Comparison of ENCODE assay signal across 23 cellular contexts in the genomic region with DNA sequence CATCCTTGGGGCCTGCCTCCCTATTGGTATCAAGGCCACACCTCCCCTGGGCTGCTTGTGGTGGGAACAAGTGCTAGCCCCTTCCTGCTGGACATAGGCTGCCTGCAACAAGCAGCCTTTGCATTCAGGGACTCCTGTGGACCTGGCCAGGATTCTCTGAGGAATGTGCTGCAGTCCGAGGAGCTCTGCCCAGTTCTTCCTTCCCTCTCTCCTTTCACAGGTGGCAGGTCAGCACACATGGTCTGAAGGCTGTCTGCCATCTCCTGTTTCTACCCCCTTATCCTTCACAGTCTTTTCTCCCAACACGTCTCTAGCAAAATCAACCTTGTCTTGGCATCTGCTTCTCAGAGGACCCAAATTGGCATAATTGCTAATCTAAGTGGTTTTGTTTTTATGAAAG.
DNase-seq lines count a peak whose midpoint lies in the region; ATAC-seq, FAIRE-seq and TF ChIP-seq lines count a peak whose summit lies in the region.
"Had no signal": no experiment of that assay in that cellular context is flagged by ENCODE, and none has a peak within 500 bp of the region (broad histone marks: within the 10 kb centered on the region; RNA-seq: fewer than 3 reads in every experiment).

No MANE protein-coding gene starts in this region.

- peak overlapping the region; percentile 10 for H3K27ac Mint-ChIP-seq in activated CD4-positive, alpha-beta T cell treated with anti-CD3 and anti-CD28 coated beads, Interleukin-2, amount 10 ng/mL, durations not matched to agents 24 days and 14 days
- H3K27ac Mint-ChIP-seq in endodermal cell: no peak overlapping the region
- no peak overlapping the region for H3K27ac Mint-ChIP-seq in stimulated activated memory B cell treated with anti-CD40 and anti-IgM and Interleukin-4, amounts not matched to agents 10 μg/mL and 1 μg/mL and 100 μg/mL, for 72 hours
- no peak overlapping the region for H3K27ac Mint-ChIP-seq in MCF 10A (ENCODE audit: low read depth, unreplicated experiment)
- H3K27ac Mint-ChIP-seq: CD4-positive, alpha-beta T cell had no signal

- H3K27ac ChIP-seq in Panc1 (ENCODE audit: low read length): peak overlapping the region; percentile 89
- H3K27ac ChIP-seq in endodermal cell (ENCODE audit: low read depth, low read length): no peak overlapping the region
- H3K27ac ChIP-seq: RWPE1 had no signal

- BruUV-seq in Panc1 (replicated peaks; lab: Mats Ljungman, UMichigan) (no TSS peak), MCF 10A (replicated peaks; lab: Mats Ljungman, UMichigan) (no TSS peak)

- H3K9me3 Mint-ChIP-seq in activated CD4-positive, alpha-beta T cell treated with anti-CD3 and anti-CD28 coated beads, Interleukin-2, amount 10 ng/mL, durations not matched to agents 24 days and 14 days: peaks cover 4% of the 10 kb centered on the region
- H3K9me3 Mint-ChIP-seq in endodermal cell (no peaks in the 10 kb centered on the region), MCF 10A (ENCODE audit: unreplicated experiment) (no peaks in the 10 kb centered on the region)
- peaks cover 6% of the 10 kb centered on the region for H3K9me3 Mint-ChIP-seq in stimulated activated memory B cell treated with anti-CD40 and anti-IgM and Interleukin-4, amounts not matched to agents 10 μg/mL and 1 μg/mL and 100 μg/mL, for 72 hours

- H3K36me3 ChIP-seq in Panc1 (ENCODE audit: control insufficient read depth, insufficient read depth, low read length): no peaks in the 10 kb centered on the region
- H3K36me3 ChIP-seq in endodermal cell (ENCODE audit: control insufficient read depth, insufficient read depth, low read length): no peaks in the 10 kb centered on the region
- H3K36me3 ChIP-seq: BE2C had no signal

- no peak for ATAC-seq in Panc1
- peak; percentile 17 for ATAC-seq in stimulated activated memory B cell treated with anti-CD40 and anti-IgM and Interleukin-4, amounts not matched to agents 10 μg/mL and 1 μg/mL and 100 μg/mL, for 72 hours
- ATAC-seq: HCT116 had no signal

- H3K9me3 ChIP-seq in Panc1 (ENCODE audit: control insufficient read depth, insufficient read depth, low read depth, low read length): no peaks in the 10 kb centered on the region
- H3K9me3 ChIP-seq in endodermal cell (ENCODE audit: control insufficient read depth, low read length): peaks cover 13% of the 10 kb centered on the region
- H3K9me3 ChIP-seq: BE2C had no signal

- H3K4me1 ChIP-seq in Panc1 (ENCODE audit: control insufficient read depth, insufficient read depth, low read length) (peaks cover 31% of the 10 kb centered on the region), endodermal cell (ENCODE audit: control insufficient read depth, insufficient read depth, low read length) (peaks cover 16% of the 10 kb centered on the region)

- CTCF ChIA-PET in Panc1 (lab: Charles Lee): no interaction called here
- CTCF ChIA-PET in MCF 10A (lab: Yijun Ruan, JAX): no interaction called here

- in situ Hi-C loops in Panc1 (cut with HindIII; ENCODE audit: low pct_unique_long_range_greater_than_20kb, low sequenced_read_pairs): no loop called here

- 94% methylated on average over 2 of the region's 2 CpGs for WGBS in endodermal cell (ENCODE audit: insufficient coverage in 1 of 2, insufficient read length in 1 of 2), 2 experiments

- H3K4me3 ChIP-seq in Panc1 (ENCODE audit: low read depth in 2 of 2, low read length in 2 of 2) (no peak overlapping the region), endodermal cell (ENCODE audit: low read length) (no peak overlapping the region)

- no peaks in the 10 kb centered on the region for H3K27me3 ChIP-seq in Panc1 (ENCODE audit: control insufficient read depth, insufficient read depth, low read length)
- H3K27me3 ChIP-seq in endodermal cell (ENCODE audit: control insufficient read depth, insufficient read depth, low read length, poor library complexity, severe bottlenecking): no peaks in the 10 kb centered on the region
- H3K27me3 ChIP-seq: BE2C had no signal

- H3K4me3 Mint-ChIP-seq in activated CD4-positive, alpha-beta T cell treated with anti-CD3 and anti-CD28 coated beads, Interleukin-2, amount 10 ng/mL, durations not matched to agents 24 days and 14 days: no peak overlapping the region
- H3K4me3 Mint-ChIP-seq in endodermal cell (no peak overlapping the region), MCF 10A (ENCODE audit: unreplicated experiment) (no peak overlapping the region)
- no peak overlapping the region for H3K4me3 Mint-ChIP-seq in stimulated activated memory B cell treated with anti-CD40 and anti-IgM and Interleukin-4, amounts not matched to agents 10 μg/mL and 1 μg/mL and 100 μg/mL, for 72 hours
- H3K4me3 Mint-ChIP-seq: CD4-positive, alpha-beta T cell had no signal

- H3K4me1 Mint-ChIP-seq in activated CD4-positive, alpha-beta T cell treated with anti-CD3 and anti-CD28 coated beads, Interleukin-2, amount 10 ng/mL, durations not matched to agents 24 days and 14 days: peaks cover 49% of the 10 kb centered on the region
- H3K4me1 Mint-ChIP-seq in endodermal cell (peaks cover 43% of the 10 kb centered on the region), MCF 10A (ENCODE audit: insufficient read depth, unreplicated experiment) (peaks cover 32% of the 10 kb centered on the region)
- H3K4me1 Mint-ChIP-seq in stimulated activated memory B cell treated with anti-CD40 and anti-IgM and Interleukin-4, amounts not matched to agents 10 μg/mL and 1 μg/mL and 100 μg/mL, for 72 hours: peaks cover 21% of the 10 kb centered on the region

- intact Hi-C loops in activated CD4-positive, alpha-beta T cell treated with anti-CD3 and anti-CD28 coated beads, Interleukin-2, amount 10 ng/mL, durations not matched to agents 24 days and 14 days (cut with micrococcal nuclease): loop anchor here (5.0 kb wide), 2 partner anchors 43 to 412 kb away; partner anchors contain the start of gene ADAM10
- intact Hi-C loops in Panc1 (cut with micrococcal nuclease; ENCODE audit: unreplicated experiment): no loop called here
- intact Hi-C loops in MCF 10A (cut with micrococcal nuclease): no loop called here

- peaks cover 3% of the 10 kb centered on the region for H3K36me3 Mint-ChIP-seq in activated CD4-positive, alpha-beta T cell treated with anti-CD3 and anti-CD28 coated beads, Interleukin-2, amount 10 ng/mL, durations not matched to agents 24 days and 14 days (ENCODE audit: low read depth)
- H3K36me3 Mint-ChIP-seq in endodermal cell (ENCODE audit: low read depth): no peaks in the 10 kb centered on the region
- H3K36me3 Mint-ChIP-seq in stimulated activated memory B cell treated with anti-CD40 and anti-IgM and Interleukin-4, amounts not matched to agents 10 μg/mL and 1 μg/mL and 100 μg/mL, for 72 hours: no peaks in the 10 kb centered on the region
- no peaks in the 10 kb centered on the region for H3K36me3 Mint-ChIP-seq in MCF 10A (ENCODE audit: insufficient read depth, unreplicated experiment)

- FAIRE-seq in urothelium cell line (lab: Jason Lieb, UNC): no peak
- FAIRE-seq: D721Med, G401.6, H1 had no signal

- no peak overlapping the region for H3K9ac ChIP-seq in endodermal cell (ENCODE audit: extremely low read depth, low read length, poor library complexity, severe bottlenecking)

- POLR2A ChIA-PET in Panc1 (lab: Charles Lee) (no interaction called here), MCF 10A (lab: Yijun Ruan, JAX) (interaction anchor here (0.7 kb wide), 1 partner anchor 65 kb away, joined by 3 read pairs; no protein-coding TSS in a partner anchor)

- DNase-seq in activated CD4-positive, alpha-beta T cell treated with anti-CD3 and anti-CD28 coated beads, Interleukin-2, amount 10 ng/mL, durations not matched to agents 24 days and 14 days: no peak
- DNase-seq in activated CD4-positive, alpha-beta T cell treated with anti-CD3 and anti-CD28 coated beads for 1 hour: no peak
- DNase-seq in Panc1 (ENCODE audit: low read depth, low spot score) (no peak), endodermal cell (peak; percentile 67), MCF 10A (ENCODE audit: unreplicated experiment) (no peak), urothelium cell line (ENCODE audit: low spot score) (no peak), KG1 (lab: John Stamatoyannopoulos, UW) (no peak)
- DNase-seq: ACHN; BE2C; CD4-positive, alpha-beta T cell; MM.1S; NCI-H1417; NCI-H1694 treated with DMSO at 0.1 percent for 48 hours; NCI-H2081; NCI-H2227 treated with DMSO at 0.1 percent for 48 hours; NCI-H526 treated with DMSO at 0.1 percent for 48 hours; SHP77 had no signal

- TF ChIP-seq CTCF in Panc1 (IDR thresholded peaks at IDR 0.05) (no peak), endodermal cell (conservative IDR thresholded peaks at IDR 0.05) (no peak), MCF 10A (IDR thresholded peaks at IDR 0.05; ENCODE audit: unreplicated experiment) (no peak)

- no peaks in the 10 kb centered on the region for H3K27me3 Mint-ChIP-seq in activated CD4-positive, alpha-beta T cell treated with anti-CD3 and anti-CD28 coated beads, Interleukin-2, amount 10 ng/mL, durations not matched to agents 24 days and 14 days
- peaks cover 3% of the 10 kb centered on the region for H3K27me3 Mint-ChIP-seq in endodermal cell (ENCODE audit: insufficient read depth)
- H3K27me3 Mint-ChIP-seq in stimulated activated memory B cell treated with anti-CD40 and anti-IgM and Interleukin-4, amounts not matched to agents 10 μg/mL and 1 μg/mL and 100 μg/mL, for 72 hours: peaks cover 27% of the 10 kb centered on the region
- no peaks in the 10 kb centered on the region for H3K27me3 Mint-ChIP-seq in MCF 10A (ENCODE audit: insufficient read depth, unreplicated experiment)
- H3K27me3 Mint-ChIP-seq: CD4-positive, alpha-beta T cell had no signal
